In genomic region chr1:15617173-15617873, GRCh38 we compare ENCODE assay signal across 8 cellular contexts. TPM values are rescaled to one million over a fixed set of nuclear protein-coding genes. Genes with fewer than 3 reads are reported as not detected.
DNase-seq lines count a peak whose midpoint lies in the region; ATAC-seq and TF ChIP-seq lines count a peak whose summit lies in the region.

Gene DDI2, plus strand, starts transcription at chr1:15617458. Its CDS starts 213 bp downstream, at chr1:15617671.

- TF ChIP-seq CTCF in PC-3 (conservative IDR thresholded peaks at IDR 0.05; ENCODE audit: low read depth, low read length) (no peak), epithelial cell of proximal tubule (conservative IDR thresholded peaks at IDR 0.05; ENCODE audit: low read depth, low read length) (no peak)

- POLR2A ChIA-PET in PC-3 (lab: Charles Lee; ENCODE audit: unreplicated experiment): interaction anchor here (0.6 kb wide), 1 partner anchor 215 kb away, joined by 6 read pairs; no protein-coding TSS in a partner anchor

- H3K9ac ChIP-seq in PC-3 (ENCODE audit: low read length): peak within 1 kb of the TSS; percentile 74

- H4K20me1 ChIP-seq in PC-3 (ENCODE audit: low read length): peaks cover 20% of the 10 kb centered on the region

- peaks cover 46% of the 10 kb centered on the region for H3K79me2 ChIP-seq in PC-3 (ENCODE audit: low read length)

- no TSS peak for BruUV-seq in PC-3 (replicated peaks; lab: Mats Ljungman, UMichigan)

- H2AFZ ChIP-seq in PC-3 (ENCODE audit: low read length): peak within 1 kb of the TSS; percentile 91

- peaks cover 4% of the 10 kb centered on the region for H3F3A ChIP-seq in PC-3 (ENCODE audit: low read length, unreplicated experiment)

- no peak for TF ChIP-seq EP300 in Ishikawa (IDR thresholded peaks at IDR 0.05; ENCODE audit: borderline replicate concordance)

- CTCF ChIA-PET in PC-3 (lab: Charles Lee): no interaction called here

- no peaks in the 10 kb centered on the region for H3K36me3 ChIP-seq in PC-3 (ENCODE audit: low read depth, low read length)

- intact Hi-C loops in PC-3 (cut with micrococcal nuclease): loop anchor here (2.0 kb wide), 1 partner anchor 15 kb away; no protein-coding TSS in a partner anchor

- H3K9me3 ChIP-seq in PC-3 (ENCODE audit: low read length): no peaks in the 10 kb centered on the region

- peak within 1 kb of the TSS; percentile 91 for H3K4me2 ChIP-seq in PC-3 (ENCODE audit: low read length)

- peak; percentile 57 for ATAC-seq in GM21529 (IDR thresholded peaks at IDR 0.05; ENCODE audit: unreplicated experiment)
- ATAC-seq in PC-3: peak; percentile 82

- H3K9me2 ChIP-seq in PC-3 (replicated peaks; ENCODE audit: low read length): no peaks in the 10 kb centered on the region

- no peaks in the 10 kb centered on the region for H3K27me3 ChIP-seq in PC-3 (ENCODE audit: low read length)

- H3K4me3 ChIP-seq in PC-3 (ENCODE audit: low read length) (peak within 1 kb of the TSS; percentile 86), epithelial cell of proximal tubule (ENCODE audit: low read depth, low read length) (peak within 1 kb of the TSS; percentile 94)

- H3K27ac ChIP-seq in PC-3 (ENCODE audit: low read length): peak within 1 kb of the TSS; percentile 76

- DNase-seq in D341Med (ENCODE audit: low spot score): peak; percentile 95
- DNase-seq in PC-3: peak; percentile 98
- peak; percentile 96 for DNase-seq in activated T-cell treated with anti-CD3 and anti-CD28 coated beads for 48 hours (ENCODE audit: low read depth)
- peak; percentile 92 for DNase-seq in epithelial cell of proximal tubule (ENCODE audit: low read depth)
- DNase-seq in mucosa of gallbladder (ENCODE audit: low spot score): peak; percentile 96
- DNase-seq in stimulated activated CD8-positive, alpha-beta memory T cell treated with anti-CD3 and anti-CD28 coated beads, Interleukin-4, amount 100 ng/mL, for 24 hours (ENCODE audit: low read depth): peak; percentile 92

- TF ChIP-seq RAD21 in Ishikawa (IDR thresholded peaks at IDR 0.05; ENCODE audit: low read depth): no peak

- H3K4me1 ChIP-seq in PC-3 (ENCODE audit: insufficient read depth, low read length): peaks cover 33% of the 10 kb centered on the region

TF ChIP-seq in Ishikawa, 13 proteins besides CTCF, POLR2A, EP300 and RAD21:
- TF ChIP-seq USF1 (IDR thresholded peaks at IDR 0.05) (peak; percentile 14; the same call in 1 of the 2 replicates), CEBPB (IDR thresholded peaks at IDR 0.05) (no peak), FOXM1 (IDR thresholded peaks at IDR 0.05; ENCODE audit: borderline replicate concordance, low read depth) (no peak), TEAD4 (IDR thresholded peaks at IDR 0.05) (peak; percentile 5; the same call in 1 of the 2 replicates), EGR1 (IDR thresholded peaks at IDR 0.05) (no peak), YY1 (IDR thresholded peaks at IDR 0.05; ENCODE audit: low read depth) (0 out of 2 replicates have a peak, but pooled peaks have one; percentile 50), TAF1 (IDR thresholded peaks at IDR 0.05; ENCODE audit: low read depth) (peak; percentile 46; the same call in 1 of the 2 replicates), MAX (IDR thresholded peaks at IDR 0.05) (peak; percentile 18), NFIC (IDR thresholded peaks at IDR 0.05) (no peak)

RNA-seq across cellular contexts. Expression of gene DDI2, which starts in this region (rescaled TPM):
- total RNA-seq in PC-3 (2014; rRNA removed) (15.0 and 22.0 TPM in 2 replicates), epithelial cell of proximal tubule (8.4 and 8.5 TPM in 2 replicates), mucosa of gallbladder (45.2 TPM)

Comparison
In these comparisons a context has a peak if more than half of its experiments do, and no peak if none do; other contexts are left out.
1. Peak in every context shown above with its lines: DNase-seq, ATAC-seq, H3K4me3 ChIP-seq and H3K27ac ChIP-seq.